13 cellular contexts compared by ENCODE assay signal in the genomic region with DNA sequence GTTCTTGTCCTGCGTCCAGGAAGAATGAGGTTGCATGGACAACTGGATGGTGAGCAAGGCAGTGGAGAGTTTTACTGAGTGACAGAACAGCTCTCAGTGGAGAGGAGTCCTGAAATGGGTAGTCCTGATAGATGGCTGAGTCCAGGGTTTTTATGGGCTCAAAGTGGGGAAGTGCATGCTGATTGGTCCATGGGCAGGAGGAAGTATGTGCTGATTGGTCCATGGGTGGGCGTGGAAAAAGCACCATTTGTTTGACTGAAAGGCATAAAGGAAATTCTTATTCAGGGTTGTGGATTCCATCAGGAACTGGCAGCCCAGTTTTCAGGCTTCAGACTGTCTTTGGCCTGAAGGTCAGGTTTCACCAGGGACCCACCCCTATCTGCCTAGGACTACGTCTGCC.
"Had no signal": no experiment of that assay in that cellular context is flagged by ENCODE, and none has a peak within 500 bp of the region (broad histone marks: within the 10 kb centered on the region; RNA-seq: fewer than 3 reads in every experiment).

No MANE protein-coding gene starts in this region.

- DNase-seq: activated CD4-positive, alpha-beta T cell treated with anti-CD3 and anti-CD28 coated beads, Interleukin-2, amount 50 U/mL, for 48 hours; activated CD8-positive, alpha-beta memory T cell treated with anti-CD3 and anti-CD28 coated beads, Interleukin-2, amount 10 ng/mL, durations not matched to agents 7 days and 5 days; activated effector memory CD4-positive, alpha-beta T cell treated with anti-CD3 and anti-CD28 coated beads, Interleukin-2, amount 50 U/mL, for 16 hours; activated naive CD8-positive, alpha-beta T cell treated with anti-CD3 and anti-CD28 coated beads for 36 hours; activated T-cell treated with anti-CD3 and anti-CD28 coated beads, Interleukin-2, amount 50 U/mL, for 24 hours; stimulated activated CD4-positive, alpha-beta T cell treated with anti-CD3 and anti-CD28 coated beads, Interleukin-2, amount 100 ng/mL, for 48 hours; stimulated activated CD8-positive, alpha-beta memory T cell treated with anti-CD3 and anti-CD28 coated beads, Interleukin-4, amount 100 ng/mL, for 48 hours; stimulated activated naive CD8-positive, alpha-beta T cell treated with anti-CD3 and anti-CD28 coated beads, Interleukin-15, Interleukin-2, amounts not matched to agents 100 U/mL and 50 U/mL, for 24 hours; T-helper 17 cell; upper lobe of right lung had no signal

- H3K9me3 ChIP-seq: prostate gland, upper lobe of right lung had no signal

- FAIRE-seq: islet of Langerhans had no signal

- H3K36me3 ChIP-seq: prostate gland, upper lobe of right lung had no signal

- H3K27ac ChIP-seq: prostate gland, upper lobe of right lung had no signal

- ATAC-seq: activated CD4-positive, CD25-positive, alpha-beta regulatory T cell treated with anti-CD3 and anti-CD28 coated beads, Interleukin-2, amount 50 U/mL, for 24 hours; activated CD8-positive, alpha-beta memory T cell treated with anti-CD3 and anti-CD28 coated beads, Interleukin-2, amount 10 ng/mL, durations not matched to agents 7 days and 5 days; stimulated activated naive CD8-positive, alpha-beta T cell treated with anti-CD3 and anti-CD28 coated beads, Interleukin-15, Interleukin-2, amounts not matched to agents 100 U/mL and 50 U/mL, for 24 hours; T-helper 17 cell had no signal

- H3K4me3 ChIP-seq: prostate gland, upper lobe of right lung had no signal

- H3K4me1 ChIP-seq: prostate gland had no signal

- H3K27me3 ChIP-seq: upper lobe of right lung had no signal
